ENCODE assay signal across 27 cellular contexts in the genomic region with DNA sequence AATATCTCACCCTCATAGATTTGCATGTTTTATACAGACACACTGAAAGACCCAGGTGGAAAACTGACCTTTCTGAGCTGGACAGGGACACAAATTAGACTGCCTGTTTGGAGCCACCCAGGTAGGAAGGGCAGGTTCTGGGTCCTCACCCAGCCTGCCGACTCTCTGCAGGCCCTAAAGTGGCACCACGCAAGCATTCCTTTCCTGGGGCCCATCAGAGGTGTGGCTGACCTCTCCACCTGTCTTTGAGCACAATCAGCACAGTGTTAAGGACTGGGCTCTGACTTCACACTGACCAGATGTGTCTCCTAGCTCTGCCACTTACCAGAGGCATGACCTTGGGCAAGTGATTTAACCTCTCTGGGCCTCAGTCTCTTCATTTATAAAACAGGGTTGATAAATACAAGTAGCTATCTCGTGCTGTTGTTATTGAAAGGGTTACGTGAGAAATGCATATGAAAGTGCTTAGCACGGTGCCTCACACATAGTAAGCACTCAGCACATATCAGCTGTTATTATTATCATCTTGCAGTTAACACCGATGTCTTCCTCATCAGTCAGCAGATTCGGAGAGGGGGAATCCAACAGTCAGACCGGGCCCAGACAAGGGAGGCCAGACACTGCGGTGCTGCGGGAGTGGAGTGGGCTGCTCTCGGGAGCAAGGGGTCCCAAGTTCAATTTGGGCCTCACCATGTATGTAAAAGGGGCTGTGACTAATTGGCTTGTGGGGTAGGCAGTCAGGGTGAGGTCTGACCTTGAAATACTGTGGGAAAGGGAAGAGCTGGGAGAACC. TPM values are rescaled to one million over a fixed set of nuclear protein-coding genes. Genes with fewer than 3 reads are reported as not detected.
DNase-seq lines count a peak whose midpoint lies in the region; ATAC-seq and TF ChIP-seq lines count a peak whose summit lies in the region.
"Had no signal": no experiment of that assay in that cellular context is flagged by ENCODE, and none has a peak within 500 bp of the region (broad histone marks: within the 10 kb centered on the region; RNA-seq: fewer than 3 reads in every experiment).

No MANE protein-coding gene starts in this region.

- H3K4me1 ChIP-seq in lower lobe of right lung (peaks cover 62% of the 10 kb centered on the region), transverse colon (peaks cover 12 to 60% (median 40%) of the 10 kb centered on the region in 4 donors), esophagus squamous epithelium (peaks cover 19 to 42% (median 20%) of the 10 kb centered on the region in 3 donors)
- H3K4me1 ChIP-seq: breast epithelium had no signal

- H3K27ac ChIP-seq in lower lobe of right lung (peak overlapping the region; percentile 46), transverse colon (peak overlapping the region in 3 of 4 donors; percentile 2 to 98 (median 7)), esophagus squamous epithelium (no peak overlapping the region)
- H3K27ac ChIP-seq: BLaER1, breast epithelium, KMS-11, suprapubic skin had no signal

- no peaks in the 10 kb centered on the region for H3K27me3 Mint-ChIP-seq in activated naive CD8-positive, alpha-beta T cell
- H3K27me3 Mint-ChIP-seq in activated naive CD8-positive, alpha-beta T cell treated with anti-CD3 and anti-CD28 coated beads, Interleukin-2, amount 50 U/mL, for 24 hours = no peaks in the 10 kb centered on the region
- no peaks in the 10 kb centered on the region for H3K27me3 Mint-ChIP-seq in T-helper 17 cell
- H3K27me3 Mint-ChIP-seq: activated CD4-positive, alpha-beta T cell treated with anti-CD3 and anti-CD28 coated beads, Interleukin-2, amount 10 ng/mL, durations not matched to agents 7 days and 5 days; stimulated activated naive B cell treated with anti-CD40 and anti-IgM and Interleukin-4, amounts not matched to agents 10 μg/mL and 1 μg/mL and 100 μg/mL, for 72 hours had no signal

- no peak for TF ChIP-seq POLR2A in transverse colon (IDR thresholded peaks at IDR 0.05)
- TF ChIP-seq POLR2A in esophagus squamous epithelium (IDR thresholded peaks at IDR 0.05) = no peak

- H3K27me3 ChIP-seq in lower lobe of right lung (ENCODE audit: low read depth) (no peaks in the 10 kb centered on the region), transverse colon (no peaks in the 10 kb centered on the region), esophagus squamous epithelium (no peaks in the 10 kb centered on the region)
- H3K27me3 ChIP-seq: BLaER1, breast epithelium, ovary, suprapubic skin had no signal

- in situ Hi-C loops in transverse colon (cut with MboI; ENCODE audit: low pct_ligation_motif_present in 1 of 4, low pct_unique_long_range_greater_than_20kb in 1 of 4, low sequenced_read_pairs in 3 of 4) = no loop called here

- no peak for TF ChIP-seq EP300 in transverse colon (IDR thresholded peaks at IDR 0.05; ENCODE audit: low read depth)

- no peaks in the 10 kb centered on the region for H3K36me3 ChIP-seq in lower lobe of right lung
- H3K36me3 ChIP-seq in transverse colon = no peaks in the 10 kb centered on the region
- H3K36me3 ChIP-seq in esophagus squamous epithelium = no peaks in the 10 kb centered on the region
- H3K36me3 ChIP-seq: BLaER1, breast epithelium, ovary, suprapubic skin had no signal

- intact Hi-C loops in lower lobe of right lung (cut with DNase I) = no loop called here
- intact Hi-C loops in transverse colon (cut with DNase I; ENCODE audit: low total_unique reads) = no loop called here
- intact Hi-C loops in esophagus squamous epithelium (cut with DNase I) = no loop called here

- H3K9me3 ChIP-seq in T-helper 17 cell (ENCODE audit: control insufficient read depth, low read length, poor library complexity, severe bottlenecking) = no peaks in the 10 kb centered on the region
- H3K9me3 ChIP-seq in lower lobe of right lung = no peaks in the 10 kb centered on the region
- H3K9me3 ChIP-seq in transverse colon = no peaks in the 10 kb centered on the region
- no peaks in the 10 kb centered on the region for H3K9me3 ChIP-seq in esophagus squamous epithelium
- H3K9me3 ChIP-seq: BLaER1, breast epithelium, ovary, suprapubic skin had no signal

- TF ChIP-seq CTCF in lower lobe of right lung (IDR thresholded peaks at IDR 0.05) (no peak), transverse colon (IDR thresholded peaks at IDR 0.05) (no peak), esophagus squamous epithelium (IDR thresholded peaks at IDR 0.05) (no peak)

- H3K4me1 Mint-ChIP-seq in activated naive CD8-positive, alpha-beta T cell (ENCODE audit: low read depth) = peaks cover 29% of the 10 kb centered on the region
- peaks cover 34% of the 10 kb centered on the region for H3K4me1 Mint-ChIP-seq in activated naive CD8-positive, alpha-beta T cell treated with anti-CD3 and anti-CD28 coated beads, Interleukin-2, amount 50 U/mL, for 24 hours
- peaks cover 21% of the 10 kb centered on the region for H3K4me1 Mint-ChIP-seq in T-helper 17 cell

- no peak overlapping the region for H3K4me3 Mint-ChIP-seq in activated naive CD8-positive, alpha-beta T cell
- no peak overlapping the region for H3K4me3 Mint-ChIP-seq in activated naive CD8-positive, alpha-beta T cell treated with anti-CD3 and anti-CD28 coated beads, Interleukin-2, amount 50 U/mL, for 24 hours
- H3K4me3 Mint-ChIP-seq in T-helper 17 cell = peak overlapping the region; percentile 2
- H3K4me3 Mint-ChIP-seq: activated CD4-positive, alpha-beta T cell treated with anti-CD3 and anti-CD28 coated beads, Interleukin-2, amount 10 ng/mL, durations not matched to agents 7 days and 5 days had no signal

- no peak for ATAC-seq in activated naive CD8-positive, alpha-beta T cell treated with anti-CD3 and anti-CD28 coated beads, Interleukin-2, amount 50 U/mL, for 24 hours
- ATAC-seq in T-helper 17 cell (no peak), lower lobe of right lung (peak in 1 of 2 donors; percentile 55)
- ATAC-seq: stimulated activated naive B cell treated with anti-CD40 and anti-IgM and Interleukin-4, amounts not matched to agents 10 μg/mL and 1 μg/mL and 100 μg/mL, for 72 hours had no signal

- no peak for DNase-seq in activated naive CD8-positive, alpha-beta T cell treated with anti-CD3 and anti-CD28 coated beads, Interleukin-2, amount 50 U/mL, for 24 hours
- DNase-seq in T-helper 17 cell = no peak
- DNase-seq in lower lobe of right lung = peak; percentile 65
- peak; percentile 7 for DNase-seq in transverse colon
- DNase-seq in NCI-H748 treated with DMSO at 0.1 percent for 48 hours (lab: John Stamatoyannopoulos, UW) = no peak
- no peak for DNase-seq in NCI-H2227 (lab: John Stamatoyannopoulos, UW; ENCODE audit: unreplicated experiment)
- no peak for DNase-seq in esophagus squamous epithelium (lab: John Stamatoyannopoulos, UW)
- DNase-seq: ACHN; activated CD4-positive, alpha-beta T cell treated with anti-CD3 and anti-CD28 coated beads, Interleukin-2, amount 10 ng/mL, durations not matched to agents 7 days and 5 days; amniotic stem cell; cortex of kidney; HCEC 1CT; kidney; NCI-H1436 treated with DMSO at 0.1 percent for 48 hours; NCI-H524 treated with DMSO at 0.1 percent for 48 hours; stimulated activated CD4-positive, alpha-beta T cell treated with anti-CD3 and anti-CD28 coated beads, Interleukin-4, amount 100 ng/mL, for 1 hour; stimulated activated naive B cell treated with anti-CD40 and anti-IgM and Interleukin-4, amounts not matched to agents 10 μg/mL and 1 μg/mL and 100 μg/mL, for 72 hours had no signal

- peaks cover 2% of the 10 kb centered on the region for H3K36me3 Mint-ChIP-seq in activated naive CD8-positive, alpha-beta T cell
- peaks cover 3% of the 10 kb centered on the region for H3K36me3 Mint-ChIP-seq in activated naive CD8-positive, alpha-beta T cell treated with anti-CD3 and anti-CD28 coated beads, Interleukin-2, amount 50 U/mL, for 24 hours (ENCODE audit: low read depth)
- H3K36me3 Mint-ChIP-seq in T-helper 17 cell (ENCODE audit: low read depth) = peaks cover 4% of the 10 kb centered on the region

- no peaks in the 10 kb centered on the region for H3K9me3 Mint-ChIP-seq in activated naive CD8-positive, alpha-beta T cell (ENCODE audit: low read depth)
- H3K9me3 Mint-ChIP-seq in activated naive CD8-positive, alpha-beta T cell treated with anti-CD3 and anti-CD28 coated beads, Interleukin-2, amount 50 U/mL, for 24 hours = no peaks in the 10 kb centered on the region
- H3K9me3 Mint-ChIP-seq: activated CD4-positive, alpha-beta T cell treated with anti-CD3 and anti-CD28 coated beads, Interleukin-2, amount 10 ng/mL, durations not matched to agents 7 days and 5 days; stimulated activated naive B cell treated with anti-CD40 and anti-IgM and Interleukin-4, amounts not matched to agents 10 μg/mL and 1 μg/mL and 100 μg/mL, for 72 hours had no signal

- no peak overlapping the region for H3K4me3 ChIP-seq in lower lobe of right lung
- H3K4me3 ChIP-seq in transverse colon = no peak overlapping the region
- no peak overlapping the region for H3K4me3 ChIP-seq in esophagus squamous epithelium
- H3K4me3 ChIP-seq: BLaER1, breast epithelium, lung, ovary, suprapubic skin had no signal

- WGBS in transverse colon (ENCODE audit: low coverage in 1 of 2), 2 donors = 89% methylated on average over 11 of the region's 11 CpGs; no CpG with 5 or more reads in 1 of the 2 donors
- 87 to 89% methylated on average over 9 to 11 of the region's 11 CpGs for WGBS in esophagus squamous epithelium, 2 donors

- peak overlapping the region; percentile 64 for H3K27ac Mint-ChIP-seq in activated naive CD8-positive, alpha-beta T cell
- H3K27ac Mint-ChIP-seq in activated naive CD8-positive, alpha-beta T cell treated with anti-CD3 and anti-CD28 coated beads, Interleukin-2, amount 50 U/mL, for 24 hours = no peak overlapping the region
- H3K27ac Mint-ChIP-seq in T-helper 17 cell = peak overlapping the region; percentile 9
- H3K27ac Mint-ChIP-seq: activated CD4-positive, alpha-beta T cell treated with anti-CD3 and anti-CD28 coated beads, Interleukin-2, amount 10 ng/mL, durations not matched to agents 7 days and 5 days; stimulated activated naive B cell treated with anti-CD40 and anti-IgM and Interleukin-4, amounts not matched to agents 10 μg/mL and 1 μg/mL and 100 μg/mL, for 72 hours had no signal

RNA-seq across cellular contexts. Expression of gene TBC1D2B, which starts 2.0 kb away (rescaled TPM):
- total RNA-seq in T-helper 17 cell = 100 to 1,000 TPM in 1 of 2 donors, 10 to 100 TPM in 1; 91.0 to 130 TPM
- total RNA-seq in lower lobe of right lung = 69.8 TPM
- total RNA-seq in transverse colon = 10 to 100 TPM; 40.4 to 62.6 (median 53.8) TPM
- 10 to 100 TPM; 13.0 to 30.7 (median 17.8) TPM for total RNA-seq in esophagus squamous epithelium

RNA-seq across cellular contexts. Expression of gene SH2D7, which starts 12.9 kb away (rescaled TPM):
- total RNA-seq in T-helper 17 cell (not detected), lower lobe of right lung (not detected), transverse colon (1 to 10 TPM in 3 of 4 donors, not detected in 1; 6.0 to 9.7 (median 9.3) TPM), esophagus squamous epithelium (not detected)
- total RNA-seq: activated CD4-positive, alpha-beta T cell treated with anti-CD3 and anti-CD28 coated beads, Interleukin-2, amount 10 ng/mL, durations not matched to agents 7 days and 5 days; breast epithelium; fibroblast of lung; HT1080; kidney; ovary; RPMI7951; suprapubic skin had no signal

RNA-seq across cellular contexts. Expression of gene CIB2, which starts 51.8 kb away (rescaled TPM):
- total RNA-seq in T-helper 17 cell (under 1 TPM; 0.63 to 0.65 TPM), lower lobe of right lung (2.2 TPM), transverse colon (10 to 100 TPM in 2 of 4 donors, 1 to 10 TPM in 2; 8.4 to 19.5 (median 9.5) TPM), esophagus squamous epithelium (10 to 100 TPM in 1 of 4 donors, 1 to 10 TPM in 3; 1.1 to 11.8 (median 1.5) TPM)

Comparison
In these comparisons a context has a peak if more than half of its experiments do, and no peak if none do; other contexts are left out.
1. DNase-seq: peak in lower lobe of right lung (single experiment) and transverse colon (single experiment); none in activated naive CD8-positive, alpha-beta T cell treated with anti-CD3 and anti-CD28 coated beads, Interleukin-2, amount 50 U/mL, for 24 hours (single experiment), T-helper 17 cell (0 of 3), NCI-H748 treated with DMSO at 0.1 percent for 48 hours (single experiment), NCI-H2227 (single experiment) and esophagus squamous epithelium (single experiment).
2. H3K27ac ChIP-seq: peak in lower lobe of right lung (single experiment) and transverse colon (3 of 4); none in esophagus squamous epithelium (0 of 4).